Comparison of ENCODE assay signal across 8 cellular contexts in the genomic region with DNA sequence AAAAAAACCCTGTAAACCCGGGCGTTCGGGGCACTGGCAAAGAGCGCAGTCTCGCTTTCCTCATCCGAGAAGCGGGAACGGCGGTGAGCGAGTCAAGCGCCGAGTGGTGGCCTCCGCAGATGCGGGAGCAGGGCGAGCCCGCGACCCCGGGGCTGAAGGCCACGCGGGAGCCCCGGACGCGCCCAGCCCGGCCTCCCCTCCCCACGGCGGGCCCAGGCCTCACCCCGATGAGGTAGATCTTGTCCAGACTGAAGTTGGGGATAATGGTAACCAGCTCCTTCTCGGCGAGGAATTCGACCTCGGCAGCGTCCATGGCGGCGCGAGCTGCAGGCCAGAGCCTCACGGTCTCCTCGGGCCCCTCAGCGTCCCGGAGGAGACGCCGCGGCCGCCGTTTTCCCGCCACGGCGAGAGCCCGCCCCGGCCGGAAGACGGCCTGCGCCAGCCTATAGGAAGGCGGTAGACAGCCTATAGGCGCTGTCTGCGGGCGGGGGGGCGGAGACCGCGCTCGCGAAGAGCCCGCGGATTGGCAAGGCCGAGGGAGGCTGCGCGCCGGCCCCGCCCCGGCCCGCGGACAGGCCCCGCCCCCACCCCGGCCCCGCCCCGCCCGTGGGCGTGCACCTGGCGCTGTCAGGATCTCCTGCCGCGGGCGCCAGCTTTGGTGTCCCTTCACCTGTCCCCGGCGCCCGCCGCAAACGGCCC. TPM values are rescaled to one million over a fixed set of nuclear protein-coding genes. Genes with fewer than 3 reads are reported as not detected.
DNase-seq lines count a peak whose midpoint lies in the region; ATAC-seq and TF ChIP-seq lines count a peak whose summit lies in the region.

A gene (minus strand): TSS at position 369 of the 699 bp plus-strand sequence. CDS start 56 bp downstream, at position 313.

- no peaks in the 10 kb centered on the region for H3K9me3 Mint-ChIP-seq in Caco-2 (ENCODE audit: unreplicated experiment)

- no peaks in the 10 kb centered on the region for H3K27me3 Mint-ChIP-seq in Caco-2 (ENCODE audit: insufficient read depth, unreplicated experiment)

- peak within 1 kb of the TSS; percentile 66 for H3K27ac Mint-ChIP-seq in Caco-2 (ENCODE audit: unreplicated experiment)

- H3K36me3 ChIP-seq in Caco-2 (ENCODE audit: control insufficient read depth, insufficient read depth, low read length) = peaks cover 3% of the 10 kb centered on the region; the same call in 1 of the 2 replicates
- peaks cover 18% of the 10 kb centered on the region for H3K36me3 ChIP-seq in OCI-LY3 (replicated peaks; ENCODE audit: low read depth, low read length)
- no peaks in the 10 kb centered on the region for H3K36me3 ChIP-seq in mucosa of descending colon (ENCODE audit: low read depth)

- ATAC-seq in GM21381 (IDR thresholded peaks at IDR 0.05; ENCODE audit: unreplicated experiment) (peak; percentile 92), mucosa of descending colon (peak; percentile 98)

- H2AFZ ChIP-seq in OCI-LY3 (ENCODE audit: low read depth, low read length) = no peak within 1 kb of the TSS

- 0 out of 2 replicates have a peak within 1 kb of the TSS, but pooled peaks have one; percentile 24 for H3K27ac ChIP-seq in OCI-LY3 (ENCODE audit: low read length)

- H3K4me2 ChIP-seq in OCI-LY3 (ENCODE audit: low read length) = peak within 1 kb of the TSS; percentile 64

- H3K9ac ChIP-seq in OCI-LY3 (ENCODE audit: low read length) = peak within 1 kb of the TSS; percentile 85

- H3K36me3 Mint-ChIP-seq in Caco-2 (ENCODE audit: insufficient read depth, unreplicated experiment) = peaks cover 40% of the 10 kb centered on the region

- peak within 1 kb of the TSS; percentile 96 for H3K4me3 ChIP-seq in Caco-2 (ENCODE audit: low read depth, low read length)
- peak within 1 kb of the TSS; percentile 97 for H3K4me3 ChIP-seq in OCI-LY3 (ENCODE audit: low read length)
- peak within 1 kb of the TSS; percentile 54 for H3K4me3 ChIP-seq in epithelial cell of esophagus (ENCODE audit: low read length)
- H3K4me3 ChIP-seq in mucosa of descending colon = peak within 1 kb of the TSS; percentile 6

- intact Hi-C loops in Caco-2 (cut with micrococcal nuclease; ENCODE audit: unreplicated experiment) (loop anchor here (1.0 to 5.0 kb wide), 2 partner anchors 13 to 209 kb away; a partner anchor contains a TSS), mucosa of descending colon (cut with DNase I, micrococcal nuclease) (no loop called here)

- BruUV-seq in Caco-2 (replicated peaks; lab: Mats Ljungman, UMichigan) = no TSS peak

- H3K4me1 ChIP-seq in Caco-2 (peaks cover 32% of the 10 kb centered on the region), OCI-LY3 (ENCODE audit: low read length) (peaks cover 10% of the 10 kb centered on the region), mucosa of descending colon (ENCODE audit: low read depth) (peaks cover 19% of the 10 kb centered on the region)

- H3K4me1 Mint-ChIP-seq in Caco-2 (ENCODE audit: low read depth, unreplicated experiment) = peaks cover 15% of the 10 kb centered on the region

- POLR2A ChIA-PET in Caco-2 (lab: Charles Lee) = interaction anchor here (0.6 to 1.1 kb wide), 4 partner anchors 10 to 137 kb away, joined by 3 to 7 read pairs (median 3); a partner anchor contains a TSS

- CTCF ChIA-PET in Caco-2 (lab: Charles Lee) = interaction anchor here (0.6 to 2.7 kb wide), 10 partner anchors 13 to 153 kb away, joined by 3 to 16 read pairs (median 4); a partner anchor contains a TSS

- DNase-seq in Caco-2 = peak; percentile 97 to 98
- DNase-seq in HUDEP-2 (lab: John Stamatoyannopoulos, UW; ENCODE audit: unreplicated experiment in 76 of 76) = peak in 74 of 76 experiments; percentile 24 to 92 (median 82)
- DNase-seq in activated CD8-positive, alpha-beta memory T cell treated with anti-CD3 and anti-CD28 coated beads, Interleukin-2, amount 50 U/mL, for 48 hours = peak; percentile 94
- peak; percentile 92 for DNase-seq in epithelial cell of esophagus (ENCODE audit: low read depth)
- DNase-seq in mucosa of descending colon = peak; percentile 90 to 96 (median 94)
- peak; percentile 87 to 91 for DNase-seq in stimulated activated CD8-positive, alpha-beta memory T cell treated with anti-CD3 and anti-CD28 coated beads, Interleukin-2, amount 100 ng/mL, for 48 hours (ENCODE audit: low read depth in 2 of 2)

- peak within 1 kb of the TSS; percentile 79 for H3K4me3 Mint-ChIP-seq in Caco-2 (ENCODE audit: unreplicated experiment)

- H3K9me3 ChIP-seq in Caco-2 (no peaks in the 10 kb centered on the region), OCI-LY3 (ENCODE audit: insufficient read depth, low read length) (no peaks in the 10 kb centered on the region), mucosa of descending colon (no peaks in the 10 kb centered on the region)

- H4K20me1 ChIP-seq in OCI-LY3 (ENCODE audit: insufficient read depth, low read length) = peaks cover 8% of the 10 kb centered on the region

- TF ChIP-seq CTCF in Caco-2 (IDR thresholded peaks at IDR 0.05; ENCODE audit: insufficient read depth in 1 of 2, low read depth in 1 of 2, low read length in 1 of 2, severe bottlenecking in 1 of 2, unreplicated experiment in 1 of 2) (no peak), OCI-LY3 (IDR thresholded peaks at IDR 0.05; ENCODE audit: low read depth, low read length) (no peak), epithelial cell of esophagus (IDR thresholded peaks at IDR 0.05; ENCODE audit: insufficient read depth, low read depth, low read length, missing control alignments) (no peak), mucosa of descending colon (IDR thresholded peaks at IDR 0.05) (no peak)

- H3K79me2 ChIP-seq in OCI-LY3 (ENCODE audit: low read length) = peaks cover 17% of the 10 kb centered on the region

- no peaks in the 10 kb centered on the region for H3K27me3 ChIP-seq in Caco-2 (replicated peaks; ENCODE audit: control insufficient read depth, insufficient read depth, low read length)
- H3K27me3 ChIP-seq in OCI-LY3 (ENCODE audit: low read depth, low read length) = 0 out of 2 replicates have a peak, but pooled peaks cover 6% of the 10 kb centered on the region

RNA-seq across cellular contexts. Expression of the gene that starts here (rescaled TPM):
- 52.5 and 62.9 TPM in 2 replicates for total RNA-seq in Caco-2 (2022)
- total RNA-seq in mucosa of descending colon = 10 to 100 TPM in 1 of 3 donors, 1 to 10 TPM in 2; 1.2 to 11.8 (median 5.4) TPM

Comparison
In these comparisons a context has a peak if more than half of its experiments do, and no peak if none do; other contexts are left out.
1. Peak in every context shown above with its lines: DNase-seq, ATAC-seq, H3K4me3 ChIP-seq and H3K27ac ChIP-seq.
2. H3K4me3 ChIP-seq: peak in every context shown above with its lines; median percentile 97 in OCI-LY3; 96 in Caco-2; 54 in epithelial cell of esophagus; 6 in mucosa of descending colon.